Comparison of ENCODE assay signal across 18 cellular contexts in genomic region chr12:121483950-121484349, GRCh38.
DNase-seq lines count a peak whose midpoint lies in the region; ATAC-seq, FAIRE-seq and TF ChIP-seq lines count a peak whose summit lies in the region.
"Had no signal": no experiment of that assay in that cellular context is flagged by ENCODE, and none has a peak within 500 bp of the region (broad histone marks: within the 10 kb centered on the region; RNA-seq: fewer than 3 reads in every experiment).

No MANE protein-coding gene starts in this region.

- CTCF ChIA-PET in H1 (lab: Charles Lee; ENCODE audit: partially characterized antibody), result interaction anchor here (1.0 to 2.3 kb wide), 4 partner anchors 10 to 327 kb away, joined by 3 to 5 read pairs (median 4); no protein-coding TSS in a partner anchor

- no peak overlapping the region for H3K56ac ChIP-seq in H1 (replicated peaks; ENCODE audit: insufficient read length, low read depth, low read length)

- H3K4me3 Mint-ChIP-seq in GM23338 (no peak overlapping the region), mesothelial cell of epicardium (no peak overlapping the region)
- H3K4me3 Mint-ChIP-seq: IgD-negative memory B cell had no signal

- H4K20me1 ChIP-seq in BLaER1 (no peaks in the 10 kb centered on the region), GM23338 (replicated peaks; ENCODE audit: insufficient read depth) (peaks cover 34% of the 10 kb centered on the region), H1 (replicated peaks in 1 of 2; ENCODE audit: control insufficient read depth in 1 of 2, insufficient read depth in 2 of 2, low read length in 2 of 2) (peaks cover 0 to 7% of the 10 kb centered on the region in 2 experiments)

- H3K36me3 Mint-ChIP-seq in GM23338 (ENCODE audit: low read depth) (peaks cover 51% of the 10 kb centered on the region), mesothelial cell of epicardium (peaks cover 20% of the 10 kb centered on the region)

- no peak overlapping the region for H3K23ac ChIP-seq in H1 (ENCODE audit: insufficient read length)

- POLR2A ChIA-PET in H1 (lab: Charles Lee; ENCODE audit: partially characterized antibody), result interaction anchor here (1.2 kb wide), 2 partner anchors 18 to 147 kb away, joined by 3 read pairs; no protein-coding TSS in a partner anchor

- H3K27ac Mint-ChIP-seq in GM23338 (no peak overlapping the region; the same call in 1 of the 2 replicates), mesothelial cell of epicardium (peak overlapping the region; percentile 26)

- H3K4me3 ChIP-seq in BLaER1 (no peak overlapping the region), GM23338 (no peak overlapping the region), H1 (ENCODE audit: extremely low read depth in 1 of 4, insufficient read depth in 2 of 4, low read depth in 3 of 4, low read length in 4 of 4) (no peak overlapping the region), WERI-Rb-1 (ENCODE audit: low read depth, low read length) (no peak overlapping the region)
- H3K4me3 ChIP-seq: A549 had no signal

- no peak for TF ChIP-seq RAD21 in H1 (IDR thresholded peaks at IDR 0.05 in 1 of 2, conservative IDR thresholded peaks at IDR 0.05 in 1 of 2; ENCODE audit: low read depth in 2 of 2, low read length in 2 of 2)

- H3K14ac ChIP-seq in H1 (ENCODE audit: insufficient read length), result no peak overlapping the region

- no peak overlapping the region for H3K18ac ChIP-seq in H1 (ENCODE audit: extremely low read depth, low read length)

- no peaks in the 10 kb centered on the region for H3K9me2 ChIP-seq in GM23338 (ENCODE audit: insufficient read depth)

- H3K79me1 ChIP-seq in H1 (ENCODE audit: low read depth, low read length), result peaks cover 17% of the 10 kb centered on the region

- TF ChIP-seq POLR2A in H1 (IDR thresholded peaks at IDR 0.05; ENCODE audit: control extremely low read depth in 1 of 2, low read depth in 2 of 2, low read length in 2 of 2), result no peak

- H2BK15ac ChIP-seq in H1 (ENCODE audit: low read length), result no peak overlapping the region

- H2BK20ac ChIP-seq in H1 (ENCODE audit: low read length), result no peak overlapping the region

- no peaks in the 10 kb centered on the region for H3K27me3 ChIP-seq in BLaER1
- H3K27me3 ChIP-seq in GM23338 (ENCODE audit: insufficient read depth), result no peaks in the 10 kb centered on the region
- no peaks in the 10 kb centered on the region for H3K27me3 ChIP-seq in H1 (replicated peaks in 1 of 4; ENCODE audit: control insufficient read depth in 3 of 4, extremely low read depth in 1 of 4, insufficient read depth in 3 of 4, low read length in 3 of 4)
- H3K27me3 ChIP-seq in WERI-Rb-1 (ENCODE audit: insufficient read depth, low read depth, severe bottlenecking), result no peaks in the 10 kb centered on the region

- 87% methylated on average over 4 of the region's 4 CpGs; no CpG with 5 or more reads in 1 of the 2 experiments for WGBS in H1 (ENCODE audit: extremely low coverage in 1 of 2, insufficient coverage in 1 of 2, insufficient read length in 1 of 2, insufficient replicate concordance in 2 of 2, low coverage in 1 of 2, low lambda C conversion rate in 2 of 2, missing lambda C conversion rate in 1 of 2), 2 experiments

- peak overlapping the region; percentile 41; the same call in 1 of the 2 replicates for H3K27ac ChIP-seq in BLaER1
- H3K27ac ChIP-seq in GM23338 (ENCODE audit: low read depth), result peak overlapping the region; percentile 76; the same call in 1 of the 2 replicates
- no peak overlapping the region for H3K27ac ChIP-seq in H1 (ENCODE audit: low read depth, low read length)
- H3K27ac ChIP-seq in WERI-Rb-1, result no peak overlapping the region
- H3K27ac ChIP-seq: A549, C4-2B had no signal

- peaks cover 50% of the 10 kb centered on the region for H3K4me1 ChIP-seq in BLaER1
- no peaks in the 10 kb centered on the region for H3K4me1 ChIP-seq in GM23338 (ENCODE audit: insufficient read depth)
- H3K4me1 ChIP-seq in H1 (replicated peaks in 1 of 4; ENCODE audit: control insufficient read depth in 3 of 4, insufficient read depth in 4 of 4, low read length in 3 of 4), result no peaks in the 10 kb centered on the region; a peak in 2 of 7 replicates
- H3K4me1 ChIP-seq: A549 had no signal

- DNase-seq in GM23338 (ENCODE audit: low spot score) (no peak), H1 (ENCODE audit: low read depth in 1 of 2, low spot score in 2 of 2) (no peak), mesothelial cell of epicardium (ENCODE audit: low spot score in 2 of 2, unreplicated experiment in 2 of 2) (no peak), WERI-Rb-1 (no peak), anterior cingulate cortex (lab: John Stamatoyannopoulos, UW) (no peak), middle frontal gyrus (ENCODE audit: extremely low spot score, low spot score) (no peak), medulla oblongata (ENCODE audit: extremely low spot score) (no peak)
- DNase-seq: COR-L47, HCEC 1CT, NCI-H1930, NCI-H2227 treated with DMSO at 0.1 percent for 48 hours, NCI-H524 had no signal

- H3K4me1 Mint-ChIP-seq in GM23338 (peaks cover 7% of the 10 kb centered on the region; the same call in 2 of the 3 replicates), mesothelial cell of epicardium (no peaks in the 10 kb centered on the region)

- peak; percentile 46; the same call in 2 of the 3 replicates for ATAC-seq in GM23338
- ATAC-seq: A549, Panc1, Right ventricle myocardium inferior had no signal

- H2BK5ac ChIP-seq in H1 (ENCODE audit: low read depth, low read length), result peak overlapping the region; percentile 49; the same call in 1 of the 2 replicates

- H3K9ac ChIP-seq in BLaER1, result peak overlapping the region; percentile 48; the same call in 1 of the 2 replicates
- no peak overlapping the region for H3K9ac ChIP-seq in H1 (replicated peaks in 1 of 4; ENCODE audit: extremely low read depth in 1 of 4, low read depth in 3 of 4, low read length in 3 of 4)

- H4K91ac ChIP-seq in H1 (replicated peaks; ENCODE audit: insufficient read length, low read length), result no peak overlapping the region

- H2BK12ac ChIP-seq in H1 (ENCODE audit: low read depth, low read length), result no peak overlapping the region

- H3K27me3 Mint-ChIP-seq in GM23338 (ENCODE audit: insufficient read depth, low read depth, poor library complexity), result peaks cover 15% of the 10 kb centered on the region
- no peaks in the 10 kb centered on the region for H3K27me3 Mint-ChIP-seq in mesothelial cell of epicardium (ENCODE audit: low read depth)
- H3K27me3 Mint-ChIP-seq: IgD-negative memory B cell had no signal

- H3K79me2 ChIP-seq in GM23338 (replicated peaks; ENCODE audit: insufficient read depth) (peaks cover 47% of the 10 kb centered on the region), H1 (ENCODE audit: control insufficient read depth in 1 of 2, insufficient read depth in 2 of 2, low read length in 2 of 2) (peaks cover 0 to 21% of the 10 kb centered on the region in 2 experiments; a peak in 1 of 4 replicates)

- H2AFZ ChIP-seq in GM23338, result no peak overlapping the region
- H2AFZ ChIP-seq in H1 (ENCODE audit: low read length), result no peak overlapping the region

- 0 out of 2 replicates have a peak, but pooled peaks cover 8% of the 10 kb centered on the region for H3F3A ChIP-seq in GM23338 (replicated peaks; ENCODE audit: low read depth)

- H2BK120ac ChIP-seq in H1 (replicated peaks; ENCODE audit: low read depth, low read length), result no peak overlapping the region

- H3K9me3 ChIP-seq in BLaER1 (no peaks in the 10 kb centered on the region), H1 (ENCODE audit: insufficient read depth in 2 of 2, low read depth in 1 of 2, low read length in 1 of 2) (no peaks in the 10 kb centered on the region), WERI-Rb-1 (ENCODE audit: severe bottlenecking) (no peaks in the 10 kb centered on the region)
- H3K9me3 ChIP-seq: A549 had no signal

- H3K9me3 Mint-ChIP-seq in GM23338 (no peaks in the 10 kb centered on the region), mesothelial cell of epicardium (peaks cover 4% of the 10 kb centered on the region)
- H3K9me3 Mint-ChIP-seq: IgD-negative memory B cell had no signal

- no peak for TF ChIP-seq EP300 in H1 (IDR thresholded peaks at IDR 0.05; ENCODE audit: borderline replicate concordance in 1 of 2, low read depth in 2 of 2, low read length in 2 of 2)

- H2AK5ac ChIP-seq in H1 (ENCODE audit: low read depth, low read length), result no peak overlapping the region

- TF ChIP-seq CTCF in GM23338 (conservative IDR thresholded peaks at IDR 0.05; ENCODE audit: low read depth in 2 of 2), result no peak
- TF ChIP-seq CTCF in H1 (IDR thresholded peaks at IDR 0.05; ENCODE audit: control extremely low read depth in 1 of 3, insufficient read depth in 1 of 3, low read depth in 1 of 3, low read length in 3 of 3), result no peak
- TF ChIP-seq CTCF in mesothelial cell of epicardium (IDR thresholded peaks at IDR 0.05; ENCODE audit: unreplicated experiment), result no peak
- TF ChIP-seq CTCF in WERI-Rb-1 (IDR thresholded peaks at IDR 0.05; ENCODE audit: low read depth, low read length), result no peak

- no peaks in the 10 kb centered on the region for H3K23me2 ChIP-seq in H1 (ENCODE audit: low read depth, low read length)

- no peak overlapping the region for H4K8ac ChIP-seq in H1 (ENCODE audit: extremely low read depth, insufficient read depth, low read length)

- H4K5ac ChIP-seq in H1 (ENCODE audit: insufficient read length, low read depth, low read length), result no peak overlapping the region

- H3K4ac ChIP-seq in H1 (replicated peaks; ENCODE audit: insufficient read length, low read depth, low read length), result no peak overlapping the region

- FAIRE-seq in H1 (lab: Jason Lieb, UNC), result no peak
- FAIRE-seq: A549 had no signal

- H3K36me3 ChIP-seq in BLaER1 (peaks cover 40% of the 10 kb centered on the region), GM23338 (ENCODE audit: insufficient read depth) (peaks cover 11% of the 10 kb centered on the region; the same call in 1 of the 2 replicates), H1 (ENCODE audit: control insufficient read depth in 2 of 4, insufficient read depth in 4 of 4, low read length in 3 of 4) (peaks cover 0 to 14% (median 0%) of the 10 kb centered on the region in 4 experiments; a peak in 3 of 8 replicates), WERI-Rb-1 (peaks cover 1% of the 10 kb centered on the region)

- peak overlapping the region; percentile 73 for H3K4me2 ChIP-seq in BLaER1
- no peak overlapping the region for H3K4me2 ChIP-seq in GM23338
- H3K4me2 ChIP-seq in H1 (ENCODE audit: insufficient read depth in 1 of 2, low read depth in 2 of 2, low read length in 2 of 2), result no peak overlapping the region
- H3K4me2 ChIP-seq: A549 had no signal

TF ChIP-seq in H1, 55 proteins besides CTCF, POLR2A, EP300 and RAD21:
- TF ChIP-seq RFX5 (IDR thresholded peaks at IDR 0.05; ENCODE audit: borderline replicate concordance, low read depth, low read length), result no peak
- TF ChIP-seq KDM1A (IDR thresholded peaks at IDR 0.05; ENCODE audit: borderline replicate concordance, low read length), result no peak
- TF ChIP-seq SIN3A (conservative IDR thresholded peaks at IDR 0.05 in 1 of 2, IDR thresholded peaks at IDR 0.05 in 1 of 2; ENCODE audit: low read depth in 1 of 2, low read length in 2 of 2), result no peak

Comparison
In these comparisons a context has a peak if more than half of its experiments do, and no peak if none do; other contexts are left out.
1. H3K27ac ChIP-seq: peak in BLaER1 (single experiment) and GM23338 (single experiment); none in H1 (single experiment) and WERI-Rb-1 (single experiment).